ENCODE assay signal across 11 cellular contexts in genomic region chr2:48131503-48132293, GRCh38.
DNase-seq lines count a peak whose midpoint lies in the region; ATAC-seq and TF ChIP-seq lines count a peak whose summit lies in the region.
"Had no signal": no experiment of that assay in that cellular context is flagged by ENCODE, and none has a peak within 500 bp of the region (broad histone marks: within the 10 kb centered on the region; RNA-seq: fewer than 3 reads in every experiment).

No MANE protein-coding gene starts in this region.

- H3F3A ChIP-seq in GM23338 (replicated peaks; ENCODE audit: low read depth): no peaks in the 10 kb centered on the region

- H3K4me2 ChIP-seq in GM23338 (no peak overlapping the region), osteoblast (ENCODE audit: insufficient read depth, low read length) (no peak overlapping the region)

- H3K4me1 Mint-ChIP-seq in GM23338: no peaks in the 10 kb centered on the region
- peaks cover 9% of the 10 kb centered on the region for H3K4me1 Mint-ChIP-seq in endothelial cell (ENCODE audit: unreplicated experiment)
- H3K4me1 Mint-ChIP-seq in activated naive CD4-positive, alpha-beta T cell treated with anti-CD3 and anti-CD28 coated beads, Interleukin-2, amount 10 ng/mL, durations not matched to agents 7 days and 5 days: no peaks in the 10 kb centered on the region

- no peak for TF ChIP-seq POLR2A in esophagus squamous epithelium (IDR thresholded peaks at IDR 0.05)

- H3K79me2 ChIP-seq in GM23338 (replicated peaks; ENCODE audit: insufficient read depth) (no peaks in the 10 kb centered on the region), osteoblast (ENCODE audit: insufficient read depth, low read length) (no peaks in the 10 kb centered on the region)

- no peaks in the 10 kb centered on the region for H3K4me1 ChIP-seq in GM23338 (ENCODE audit: insufficient read depth)
- H3K4me1 ChIP-seq in osteoblast (ENCODE audit: insufficient read depth, low read length): no peaks in the 10 kb centered on the region
- peaks cover 0 to 8% (median 0%) of the 10 kb centered on the region in 3 donors for H3K4me1 ChIP-seq in esophagus squamous epithelium

- H3K9me3 Mint-ChIP-seq in GM23338 (no peaks in the 10 kb centered on the region), endothelial cell (ENCODE audit: unreplicated experiment) (no peaks in the 10 kb centered on the region)
- H3K9me3 Mint-ChIP-seq in activated naive CD4-positive, alpha-beta T cell treated with anti-CD3 and anti-CD28 coated beads, Interleukin-2, amount 10 ng/mL, durations not matched to agents 7 days and 5 days: no peaks in the 10 kb centered on the region
- H3K9me3 Mint-ChIP-seq: activated T-cell treated with anti-CD3 and anti-CD28 coated beads, Interleukin-2, amount 50 U/mL, for 72 hours had no signal

- H3K4me3 Mint-ChIP-seq in GM23338 (no peak overlapping the region), endothelial cell (ENCODE audit: unreplicated experiment) (no peak overlapping the region)
- no peak overlapping the region for H3K4me3 Mint-ChIP-seq in activated naive CD4-positive, alpha-beta T cell treated with anti-CD3 and anti-CD28 coated beads, Interleukin-2, amount 10 ng/mL, durations not matched to agents 7 days and 5 days
- H3K4me3 Mint-ChIP-seq: activated T-cell treated with anti-CD3 and anti-CD28 coated beads, Interleukin-2, amount 50 U/mL, for 72 hours had no signal

- peaks cover 3% of the 10 kb centered on the region for H3K27me3 Mint-ChIP-seq in GM23338 (ENCODE audit: insufficient read depth, low read depth, poor library complexity)
- H3K27me3 Mint-ChIP-seq in endothelial cell (ENCODE audit: unreplicated experiment): no peaks in the 10 kb centered on the region
- H3K27me3 Mint-ChIP-seq in activated naive CD4-positive, alpha-beta T cell treated with anti-CD3 and anti-CD28 coated beads, Interleukin-2, amount 10 ng/mL, durations not matched to agents 7 days and 5 days: no peaks in the 10 kb centered on the region

- H3K36me3 Mint-ChIP-seq in GM23338 (ENCODE audit: low read depth) (no peaks in the 10 kb centered on the region), endothelial cell (ENCODE audit: low read depth, unreplicated experiment) (no peaks in the 10 kb centered on the region)
- no peaks in the 10 kb centered on the region for H3K36me3 Mint-ChIP-seq in activated naive CD4-positive, alpha-beta T cell treated with anti-CD3 and anti-CD28 coated beads, Interleukin-2, amount 10 ng/mL, durations not matched to agents 7 days and 5 days

- WGBS in esophagus squamous epithelium, 2 donors: 35 to 52% methylated on average over 6 of the region's 6 CpGs

- ATAC-seq in GM23338 (no peak), GM19397 (IDR thresholded peaks at IDR 0.05; ENCODE audit: unreplicated experiment) (no peak)
- ATAC-seq: activated T-cell treated with anti-CD3 and anti-CD28 coated beads, Interleukin-2, amount 50 U/mL, for 72 hours had no signal

- H3K27me3 ChIP-seq in GM23338 (ENCODE audit: insufficient read depth): no peaks in the 10 kb centered on the region
- no peaks in the 10 kb centered on the region for H3K27me3 ChIP-seq in osteoblast (ENCODE audit: insufficient read depth, low read length)
- H3K27me3 ChIP-seq in esophagus squamous epithelium: no peaks in the 10 kb centered on the region

- H4K20me1 ChIP-seq in GM23338 (replicated peaks; ENCODE audit: insufficient read depth) (no peaks in the 10 kb centered on the region), osteoblast (ENCODE audit: insufficient read depth, low read length) (no peaks in the 10 kb centered on the region)

- H3K27ac ChIP-seq in GM23338 (ENCODE audit: low read depth) (no peak overlapping the region), osteoblast (ENCODE audit: low read depth, low read length) (no peak overlapping the region), esophagus squamous epithelium (no peak overlapping the region)
- H3K27ac ChIP-seq: epithelial cell of prostate had no signal

- CTCF ChIA-PET in activated naive CD4-positive, alpha-beta T cell treated with anti-CD3 and anti-CD28 coated beads, Interleukin-2, amount 10 ng/mL, durations not matched to agents 7 days and 5 days (lab: Charles Lee): no interaction called here

- intact Hi-C loops in esophagus squamous epithelium (cut with DNase I): no loop called here

- no peak for TF ChIP-seq CTCF in GM23338 (conservative IDR thresholded peaks at IDR 0.05; ENCODE audit: low read depth in 2 of 2)
- no peak for TF ChIP-seq CTCF in endothelial cell (IDR thresholded peaks at IDR 0.05; ENCODE audit: unreplicated experiment)
- no peak for TF ChIP-seq CTCF in osteoblast (IDR thresholded peaks at IDR 0.05; ENCODE audit: extremely low read depth, low read depth, low read length)
- no peak for TF ChIP-seq CTCF in esophagus squamous epithelium (IDR thresholded peaks at IDR 0.05)

- H3K9me3 ChIP-seq in osteoblast (ENCODE audit: low read depth, low read length) (no peaks in the 10 kb centered on the region), esophagus squamous epithelium (no peaks in the 10 kb centered on the region)

- DNase-seq in GM23338 (ENCODE audit: low spot score): no peak
- DNase-seq in NCI-H748 (lab: John Stamatoyannopoulos, UW; ENCODE audit: unreplicated experiment): peak; percentile 60
- no peak for DNase-seq in endothelial cell (ENCODE audit: low spot score)
- DNase-seq in osteoblast (ENCODE audit: insufficient read length, low spot score, missing footprints): peak; percentile 87
- no peak for DNase-seq in activated naive CD4-positive, alpha-beta T cell treated with anti-CD3 and anti-CD28 coated beads, Interleukin-2, amount 10 ng/mL, durations not matched to agents 7 days and 5 days
- no peak for DNase-seq in HUDEP-2 (lab: John Stamatoyannopoulos, UW; ENCODE audit: unreplicated experiment in 76 of 76)
- DNase-seq in esophagus squamous epithelium (lab: John Stamatoyannopoulos, UW): no peak
- DNase-seq: activated T-cell treated with anti-CD3 and anti-CD28 coated beads, Interleukin-2, amount 50 U/mL, for 72 hours had no signal

- H3K9me2 ChIP-seq in GM23338 (ENCODE audit: insufficient read depth): 0 out of 2 replicates have a peak, but pooled peaks cover 5% of the 10 kb centered on the region

- H3K36me3 ChIP-seq in GM23338 (ENCODE audit: insufficient read depth): no peaks in the 10 kb centered on the region
- no peaks in the 10 kb centered on the region for H3K36me3 ChIP-seq in osteoblast (ENCODE audit: insufficient read depth, low read length)
- no peaks in the 10 kb centered on the region for H3K36me3 ChIP-seq in esophagus squamous epithelium

- H2AFZ ChIP-seq in GM23338: peak overlapping the region; percentile 49; the same call in 1 of the 2 replicates
- H2AFZ ChIP-seq in osteoblast (ENCODE audit: low read length): no peak overlapping the region

- no peak overlapping the region for H3K27ac Mint-ChIP-seq in GM23338
- H3K27ac Mint-ChIP-seq in endothelial cell (ENCODE audit: unreplicated experiment): peak overlapping the region; percentile 65
- H3K27ac Mint-ChIP-seq in activated naive CD4-positive, alpha-beta T cell treated with anti-CD3 and anti-CD28 coated beads, Interleukin-2, amount 10 ng/mL, durations not matched to agents 7 days and 5 days: no peak overlapping the region
- H3K27ac Mint-ChIP-seq: activated T-cell treated with anti-CD3 and anti-CD28 coated beads, Interleukin-2, amount 50 U/mL, for 72 hours had no signal

- H3K4me3 ChIP-seq in GM23338 (no peak overlapping the region), osteoblast (ENCODE audit: insufficient read depth, low read length) (no peak overlapping the region), esophagus squamous epithelium (no peak overlapping the region)
- H3K4me3 ChIP-seq: lung had no signal

TF ChIP-seq in GM23338, 12 proteins besides CTCF, POLR2A, EP300 and RAD21:
- TF ChIP-seq JUNB (IDR thresholded peaks at IDR 0.05; ENCODE audit: unreplicated experiment) (no peak), ZNF331 (CRISPR knock-in tag; IDR thresholded peaks at IDR 0.05; ENCODE audit: low read depth) (no peak), EZH2 (IDR thresholded peaks at IDR 0.05; ENCODE audit: low read depth, unreplicated experiment) (no peak), NANOG (IDR thresholded peaks at IDR 0.05; ENCODE audit: borderline replicate concordance) (no peak), REST (IDR thresholded peaks at IDR 0.05; ENCODE audit: unreplicated experiment) (no peak), ZNF114 (CRISPR knock-in tag; IDR thresholded peaks at IDR 0.05) (no peak)

Comparison
In these comparisons a context has a peak if more than half of its experiments do, and no peak if none do; other contexts are left out.
1. DNase-seq: peak in NCI-H748 (single experiment) and osteoblast (single experiment); none in GM23338 (single experiment), endothelial cell (single experiment), activated naive CD4-positive, alpha-beta T cell treated with anti-CD3 and anti-CD28 coated beads, Interleukin-2, amount 10 ng/mL, durations not matched to agents 7 days and 5 days (single experiment), HUDEP-2 (0 of 76) and esophagus squamous epithelium (single experiment).